Comparison of ENCODE assay signal across 18 cellular contexts in the genomic region with DNA sequence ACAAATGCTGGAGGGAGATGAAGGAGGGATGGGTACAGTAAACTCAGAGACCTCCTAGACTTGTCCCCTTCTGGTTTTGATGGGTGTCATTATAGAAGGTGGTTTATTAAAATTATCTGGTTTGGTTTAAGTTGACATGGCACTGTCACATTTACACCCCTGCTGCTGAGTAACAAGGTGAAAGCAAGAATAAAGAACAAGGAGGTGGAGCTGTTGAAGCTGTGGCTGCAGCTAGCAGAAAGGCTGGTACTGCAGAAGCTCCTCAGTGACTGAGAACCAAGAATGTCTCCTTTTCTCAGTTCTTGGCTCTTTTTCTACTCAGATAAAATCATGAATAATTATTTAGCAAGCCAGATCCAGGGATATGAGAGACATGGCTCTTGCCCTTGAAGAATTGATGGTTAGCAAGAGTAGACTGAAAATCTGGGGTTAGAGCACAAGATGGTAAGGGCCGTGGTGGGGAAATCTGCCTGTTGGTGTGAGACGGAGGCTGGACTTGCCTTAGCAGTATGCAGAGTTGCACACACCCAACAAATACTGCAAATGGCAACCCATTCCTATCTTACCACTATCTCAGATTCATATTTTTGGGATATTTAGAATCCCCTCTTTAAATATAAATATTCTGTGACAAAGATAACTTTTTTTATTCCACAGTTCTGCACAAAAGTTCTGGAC. TPM values are rescaled to one million over a fixed set of nuclear protein-coding genes. Genes with fewer than 3 reads are reported as not detected.
DNase-seq lines count a peak whose midpoint lies in the region; ATAC-seq, FAIRE-seq and TF ChIP-seq lines count a peak whose summit lies in the region.
"Had no signal": no experiment of that assay in that cellular context is flagged by ENCODE, and none has a peak within 500 bp of the region (broad histone marks: within the 10 kb centered on the region; RNA-seq: fewer than 3 reads in every experiment).

A gene with protein sequence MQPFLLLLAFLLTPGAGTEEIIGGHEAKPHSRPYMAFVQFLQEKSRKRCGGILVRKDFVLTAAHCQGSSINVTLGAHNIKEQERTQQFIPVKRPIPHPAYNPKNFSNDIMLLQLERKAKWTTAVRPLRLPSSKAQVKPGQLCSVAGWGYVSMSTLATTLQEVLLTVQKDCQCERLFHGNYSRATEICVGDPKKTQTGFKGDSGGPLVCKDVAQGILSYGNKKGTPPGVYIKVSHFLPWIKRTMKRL (minus strand): TSS at position 19 of the 678 bp plus-strand sequence. CDS start 72 bp downstream, outside the sequence.

- no peak for FAIRE-seq in GM12878 (lab: Jason Lieb, UNC)
- FAIRE-seq: GM12892 had no signal

- POLR2A ChIA-PET in CD8-positive, alpha-beta T cell (lab: Charles Lee) = interaction anchor here (0.5 to 1.0 kb wide), 2 partner anchors 64 to 244 kb away, joined by 3 read pairs; no protein-coding TSS in a partner anchor
- POLR2A ChIA-PET in GM12878 (lab: Charles Lee) = no interaction called here

- peaks cover 2% of the 10 kb centered on the region for H3K9me3 Mint-ChIP-seq in CD8-positive, alpha-beta T cell

- no peak within 1 kb of the TSS for H2BK120ac ChIP-seq in mesenchymal stem cell (ENCODE audit: low read depth, low read length)

- peak; percentile 50 for ATAC-seq in CD8-positive, alpha-beta T cell
- peak; percentile 54 for ATAC-seq in GM18502 (IDR thresholded peaks at IDR 0.05; ENCODE audit: poor library complexity, unreplicated experiment)
- peak; percentile 60 for ATAC-seq in HG03175 (IDR thresholded peaks at IDR 0.05; ENCODE audit: unreplicated experiment)
- ATAC-seq in GM12878 = peak; percentile 47
- ATAC-seq in GM18868 (IDR thresholded peaks at IDR 0.05; ENCODE audit: unreplicated experiment) = no peak

- no peaks in the 10 kb centered on the region for H3K79me1 ChIP-seq in mesenchymal stem cell (replicated peaks; ENCODE audit: low read length, poor library complexity, severe bottlenecking)

- H3K4ac ChIP-seq in mesenchymal stem cell (ENCODE audit: low read depth in 1 of 2, low read length in 2 of 2) = no peak within 1 kb of the TSS

- TF ChIP-seq CTCF in CD8-positive, alpha-beta T cell (IDR thresholded peaks at IDR 0.05) = no peak
- no peak for TF ChIP-seq CTCF in GM12878 (IDR thresholded peaks at IDR 0.05 in 2 of 3, conservative IDR thresholded peaks at IDR 0.05 in 1 of 3; ENCODE audit: control insufficient read depth in 2 of 3, extremely low read depth in 1 of 3, insufficient read depth in 1 of 3, low read depth in 3 of 3, low read length in 3 of 3)
- no peak for TF ChIP-seq CTCF in left ventricle myocardium inferior (IDR thresholded peaks at IDR 0.05; ENCODE audit: borderline replicate concordance)

- no peaks in the 10 kb centered on the region for H3K9me3 ChIP-seq in CD8-positive, alpha-beta T cell (ENCODE audit: low read length)
- H3K9me3 ChIP-seq in GM12878 (replicated peaks; ENCODE audit: control insufficient read depth, insufficient read depth, low read length) (no peaks in the 10 kb centered on the region), left ventricle myocardium inferior (replicated peaks) (peaks cover 6% of the 10 kb centered on the region), mesenchymal stem cell (ENCODE audit: control insufficient read depth, low read length) (no peaks in the 10 kb centered on the region)
- H3K9me3 ChIP-seq: BLaER1 treated with 17β-estradiol and CSF1 and Interleukin-3, amounts not matched to agents 10 nM and 100 nM; MG63 had no signal

- H3K4me2 ChIP-seq in GM12878 (ENCODE audit: control insufficient read depth, insufficient read depth) = no peak within 1 kb of the TSS
- H3K4me2 ChIP-seq in mesenchymal stem cell (ENCODE audit: low read length, poor library complexity, severe bottlenecking) = no peak within 1 kb of the TSS

- CTCF ChIA-PET in CD8-positive, alpha-beta T cell (lab: Charles Lee) = interaction anchor here (0.5 kb wide), 1 partner anchor 10 kb away, joined by 3 read pairs; no protein-coding TSS in a partner anchor
- CTCF ChIA-PET in GM12878 (lab: Yijun Ruan, JAX) = interaction anchor here (1.0 to 5.0 kb wide), 9 partner anchors 10 to 100 kb away, joined by 3 to 41 read pairs (median 4); no protein-coding TSS in a partner anchor

- H3K4me3 ChIP-seq in CD8-positive, alpha-beta T cell (ENCODE audit: low read depth, low read length) = peak within 1 kb of the TSS; percentile 30
- H3K4me3 ChIP-seq in GM12878 = no peak within 1 kb of the TSS
- H3K4me3 ChIP-seq in left ventricle myocardium inferior = no peak within 1 kb of the TSS
- H3K4me3 ChIP-seq in mesenchymal stem cell (ENCODE audit: insufficient read depth in 1 of 2, low read depth in 1 of 2, low read length in 2 of 2) = no peak within 1 kb of the TSS
- H3K4me3 ChIP-seq: BLaER1 treated with 17β-estradiol and CSF1 and Interleukin-3, amounts not matched to agents 10 nM and 100 nM; MG63 had no signal

- H3K18ac ChIP-seq in mesenchymal stem cell (ENCODE audit: low read depth in 1 of 2, low read length in 2 of 2) = no peak within 1 kb of the TSS

- TF ChIP-seq EP300 in GM12878 (IDR thresholded peaks at IDR 0.05; ENCODE audit: borderline replicate concordance in 1 of 2, control insufficient read depth in 1 of 2, low read depth in 2 of 2, low read length in 2 of 2) = no peak

- DNase-seq in CD8-positive, alpha-beta T cell = no peak
- DNase-seq in GM12878 (ENCODE audit: low read depth, low spot score) = no peak
- no peak for DNase-seq in left ventricle myocardium inferior
- no peak for DNase-seq in mesenchymal stem cell
- no peak for DNase-seq in cerebellar nuclear complex (lab: John Stamatoyannopoulos, UW)
- DNase-seq: HCEC 1CT, MG63, NCI-H82 had no signal

- H3K79me2 ChIP-seq in GM12878 (ENCODE audit: control insufficient read depth, insufficient read depth, low read length) = no peaks in the 10 kb centered on the region

- RAD21 ChIA-PET in GM12878 (lab: Charles Lee; ENCODE audit: unreplicated experiment) = interaction anchor here (1.6 kb wide), 1 partner anchor 68 kb away, joined by 3 read pairs; no protein-coding TSS in a partner anchor

- H3K4me1 Mint-ChIP-seq in CD8-positive, alpha-beta T cell (ENCODE audit: low read depth) = peaks cover 50% of the 10 kb centered on the region

- BruUV-seq in GM12878 (replicated peaks; lab: Mats Ljungman, UMichigan) = no TSS peak

- no peak within 1 kb of the TSS for H3K23ac ChIP-seq in mesenchymal stem cell (ENCODE audit: low read length in 2 of 2)

- SMC1A ChIA-PET in GM12878 (lab: Charles Lee; ENCODE audit: uncharacterized antibody, unreplicated experiment) = interaction anchor here (1.1 to 2.4 kb wide), 3 partner anchors 53 to 101 kb away, joined by 3 to 15 read pairs (median 5); no protein-coding TSS in a partner anchor

- no peak within 1 kb of the TSS for H2BK15ac ChIP-seq in mesenchymal stem cell (ENCODE audit: low read depth, poor library complexity, severe bottlenecking)

- H2AFZ ChIP-seq in GM12878 (ENCODE audit: control insufficient read depth, low read depth, low read length) = no peak within 1 kb of the TSS
- no peak within 1 kb of the TSS for H2AFZ ChIP-seq in mesenchymal stem cell (ENCODE audit: low read depth, low read length)

- no peaks in the 10 kb centered on the region for H3K27me3 Mint-ChIP-seq in CD8-positive, alpha-beta T cell (ENCODE audit: low read depth)

- peak within 1 kb of the TSS; percentile 84 for H3K27ac Mint-ChIP-seq in CD8-positive, alpha-beta T cell

- TF ChIP-seq POLR2A in GM12878 (IDR thresholded peaks at IDR 0.05; ENCODE audit: low read depth, low read length) = no peak

- H4K8ac ChIP-seq in mesenchymal stem cell (ENCODE audit: low read length) = no peak within 1 kb of the TSS

- no peak for TF ChIP-seq RAD21 in GM12878 (IDR thresholded peaks at IDR 0.05; ENCODE audit: insufficient read depth, low read depth, low read length)

- H3K27ac ChIP-seq in CD8-positive, alpha-beta T cell (ENCODE audit: low read depth, low read length) = peak within 1 kb of the TSS; percentile 42
- H3K27ac ChIP-seq in GM12878 (ENCODE audit: control insufficient read depth, insufficient read depth) = no peak within 1 kb of the TSS
- H3K27ac ChIP-seq in left ventricle myocardium inferior (replicated peaks) = no peak within 1 kb of the TSS
- H3K27ac ChIP-seq in mesenchymal stem cell (ENCODE audit: low read length, poor library complexity, severe bottlenecking) = no peak within 1 kb of the TSS
- H3K27ac ChIP-seq: BLaER1 treated with 17β-estradiol and CSF1 and Interleukin-3, amounts not matched to agents 10 nM and 100 nM; epithelial cell of prostate; RWPE1 had no signal

- in situ Hi-C loops in GM12878 (cut with MboI) = loop anchor here (5.0 kb wide), 1 partner anchor 67 kb away; no protein-coding TSS in a partner anchor

- H3K4me3 Mint-ChIP-seq in CD8-positive, alpha-beta T cell = peak within 1 kb of the TSS; percentile 36

- intact Hi-C loops in CD8-positive, alpha-beta T cell (cut with DNase I, micrococcal nuclease) = loop anchor here (5.0 to 10.0 kb wide), 4 partner anchors 82 to 542 kb away; no protein-coding TSS in a partner anchor
- intact Hi-C loops in GM12878 (cut with micrococcal nuclease; ENCODE audit: unreplicated experiment) = loop anchor here (10.0 kb wide), 1 partner anchor 125 kb away; no protein-coding TSS in a partner anchor
- intact Hi-C loops in left ventricle myocardium inferior (cut with micrococcal nuclease) = no loop called here

- no peak within 1 kb of the TSS for H3K9ac ChIP-seq in GM12878 (ENCODE audit: control insufficient read depth, insufficient read depth, low read length)
- H3K9ac ChIP-seq in mesenchymal stem cell (ENCODE audit: low read length) = no peak within 1 kb of the TSS
- H3K9ac ChIP-seq: BLaER1 treated with 17β-estradiol and CSF1 and Interleukin-3, amounts not matched to agents 10 nM and 100 nM had no signal

- no peak within 1 kb of the TSS for H2BK5ac ChIP-seq in mesenchymal stem cell (ENCODE audit: low read depth, low read length, poor library complexity, severe bottlenecking)

- H2AK5ac ChIP-seq in mesenchymal stem cell (ENCODE audit: low read length, severe bottlenecking) = no peak within 1 kb of the TSS

- H3K36me3 ChIP-seq in CD8-positive, alpha-beta T cell (ENCODE audit: insufficient read depth, low read length) = no peaks in the 10 kb centered on the region
- H3K36me3 ChIP-seq in GM12878 (ENCODE audit: control insufficient read depth in 2 of 2, insufficient read depth in 2 of 2, low read length in 1 of 2) (no peaks in the 10 kb centered on the region), left ventricle myocardium inferior (no peaks in the 10 kb centered on the region), mesenchymal stem cell (ENCODE audit: control insufficient read depth in 1 of 2, insufficient read depth in 2 of 2, low read depth in 1 of 2, low read length in 2 of 2) (no peaks in the 10 kb centered on the region)
- H3K36me3 ChIP-seq: BLaER1 treated with 17β-estradiol and CSF1 and Interleukin-3, amounts not matched to agents 10 nM and 100 nM; MG63 had no signal

- H4K20me1 ChIP-seq in GM12878 (ENCODE audit: control insufficient read depth, insufficient read depth) = no peaks in the 10 kb centered on the region
- H4K20me1 ChIP-seq: BLaER1 treated with 17β-estradiol and CSF1 and Interleukin-3, amounts not matched to agents 10 nM and 100 nM had no signal

- no peaks in the 10 kb centered on the region for H3K36me3 Mint-ChIP-seq in CD8-positive, alpha-beta T cell

- no peak within 1 kb of the TSS for H2BK12ac ChIP-seq in mesenchymal stem cell (ENCODE audit: low read length in 2 of 2)

- H3K27me3 ChIP-seq in CD8-positive, alpha-beta T cell (ENCODE audit: insufficient read depth, low read length) = no peaks in the 10 kb centered on the region
- no peaks in the 10 kb centered on the region for H3K27me3 ChIP-seq in GM12878 (replicated peaks in 1 of 2; ENCODE audit: control insufficient read depth in 2 of 2, insufficient read depth in 2 of 2, low read length in 1 of 2)
- H3K27me3 ChIP-seq in left ventricle myocardium inferior (ENCODE audit: low read depth) = peaks cover 21% of the 10 kb centered on the region
- H3K27me3 ChIP-seq in mesenchymal stem cell (ENCODE audit: control insufficient read depth in 1 of 2, insufficient read depth in 1 of 2, low read length in 2 of 2) = no peaks in the 10 kb centered on the region
- H3K27me3 ChIP-seq: BLaER1 treated with 17β-estradiol and CSF1 and Interleukin-3, amounts not matched to agents 10 nM and 100 nM; MG63 had no signal

- no peak within 1 kb of the TSS for H3K14ac ChIP-seq in mesenchymal stem cell (ENCODE audit: low read length in 2 of 2)

- H4K91ac ChIP-seq in mesenchymal stem cell (ENCODE audit: low read length) = no peak within 1 kb of the TSS

- 71% methylated on average over 2 of the region's 2 CpGs for WGBS in GM12878 (ENCODE audit: insufficient coverage, insufficient replicate concordance, low lambda C conversion rate, missing lambda C conversion rate)
- whole genome bisulfite sequencing in mesenchymal stem cell = no CpG with 5 or more reads among the region's 2 CpGs

- peaks cover 14% of the 10 kb centered on the region for H3K4me1 ChIP-seq in CD8-positive, alpha-beta T cell (ENCODE audit: insufficient read depth, low read length)
- peaks cover 27% of the 10 kb centered on the region for H3K4me1 ChIP-seq in GM12878 (ENCODE audit: control insufficient read depth, insufficient read depth, low read length)
- no peaks in the 10 kb centered on the region for H3K4me1 ChIP-seq in left ventricle myocardium inferior
- H3K4me1 ChIP-seq in mesenchymal stem cell (ENCODE audit: control insufficient read depth, insufficient read depth, low read depth, low read length) = no peaks in the 10 kb centered on the region

RNA-seq across cellular contexts. Expression of the gene that starts here (rescaled TPM):
- 10 to 100 TPM; 14.6 to 15.9 TPM for total RNA-seq in CD8-positive, alpha-beta T cell
- not detected in 2 replicates for total RNA-seq in GM12878 (2013; cell fraction: nucleolus; rRNA removed)
- total RNA-seq in GM12878 (2014; rRNA removed) = 0.16 TPM in 1 of 2 replicates, not detected in the other
- total RNA-seq in GM12878 (2014; rRNA removed; fragmentation: Illumina TruSeq; extraction: Trizol) = 0.18 TPM in 1 of 2 replicates, not detected in the other
- total RNA-seq in GM12878 (2021) = not detected in 2 replicates
- polyA plus RNA-seq in GM12878 (2011; ENCODE audit: low read depth) = not detected
- not detected in 2 replicates for polyA plus RNA-seq in GM12878 (2011; rRNA removed)
- polyA plus RNA-seq in GM12878 (2011; cell fraction: cytosol; rRNA removed) = not detected in 2 replicates
- polyA plus RNA-seq in GM12878 (2011; cell fraction: nucleus; rRNA removed) = not detected in 2 replicates
- not detected in 2 replicates for polyA plus RNA-seq in GM12878 (2012)
- polyA plus RNA-seq in GM12878 (2014; fragmentation: Illumina TruSeq; extraction: Trizol) = 0.16 TPM in 1 of 2 replicates, not detected in the other
- under 1 TPM; 0.18 to 0.53 TPM for polyA plus RNA-seq in GM12878 (2014; fragmentation: Nextera tagmentation; extraction: Ambion mirVana)
- 0.24 and 0.27 TPM in 2 replicates for polyA plus RNA-seq in GM12878 (2014; rRNA removed)
- not detected for polyA plus RNA-seq in GM12878 (2016; fragmentation: Nextera tagmentation; extraction: Ambion mirVana)
- polyA minus RNA-seq in GM12878 (2011; rRNA and poly(A)+ RNA removed) = not detected in 2 replicates
- polyA minus RNA-seq in GM12878 (2011; cell fraction: cytosol; rRNA and poly(A)+ RNA removed) = not detected in 2 replicates
- polyA minus RNA-seq in GM12878 (2011; cell fraction: nucleus; rRNA and poly(A)+ RNA removed) = not detected in 2 replicates
- total RNA-seq in left ventricle myocardium inferior = not detected
- polyA plus RNA-seq in mesenchymal stem cell (2013, experiment 1 of 2) = not detected
- polyA plus RNA-seq in mesenchymal stem cell (2013, experiment 2 of 2) = not detected
- total RNA-seq: chondrocyte, HT1080, urinary bladder had no signal

Comparison
In these comparisons a context has a peak if more than half of its experiments do, and no peak if none do; other contexts are left out.
1. RNA of the gene that starts here (total RNA-seq): 14.6 to 15.9 TPM in CD8-positive, alpha-beta T cell; not detected in left ventricle myocardium inferior (single experiment) and 0.16 to 0.18 TPM in GM12878; every median in the first group is over 10 times any median in the second.
2. Peak in ATAC-seq in GM12878; RNA of the gene not detected or under 1 TPM.